In the genomic region with DNA sequence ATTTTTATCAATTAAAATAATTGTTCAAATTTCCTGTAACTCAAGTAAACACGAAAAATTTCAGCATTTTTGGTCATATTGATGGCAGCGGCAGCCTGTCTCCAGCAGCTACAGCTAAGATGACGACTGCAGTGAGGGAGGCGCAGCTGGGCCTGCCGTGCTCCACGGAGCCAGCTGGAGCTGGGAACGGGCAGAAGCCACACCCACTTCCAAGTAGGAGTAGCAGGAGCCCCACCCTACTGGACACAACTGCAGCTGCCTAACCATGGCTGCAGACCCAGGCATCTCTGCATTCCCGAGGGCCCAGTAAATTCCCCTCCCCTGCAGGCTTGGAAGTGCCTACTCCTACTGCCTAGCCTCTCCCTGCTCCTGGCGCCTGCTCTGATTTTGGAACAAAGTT, we compare ENCODE assay signal across 26 cellular contexts.
DNase-seq lines count a peak whose midpoint lies in the region; ATAC-seq and TF ChIP-seq lines count a peak whose summit lies in the region.
"Had no signal": no experiment of that assay in that cellular context is flagged by ENCODE, and none has a peak within 500 bp of the region (broad histone marks: within the 10 kb centered on the region; RNA-seq: fewer than 3 reads in every experiment).

No MANE protein-coding gene starts in this region.

- no peak overlapping the region for H3K4me3 Mint-ChIP-seq in naive thymus-derived CD8-positive, alpha-beta T cell
- H3K4me3 Mint-ChIP-seq: activated T-cell treated with anti-CD3 and anti-CD28 coated beads, Interleukin-2, amount 50 U/mL, for 24 hours; CD4-positive, alpha-beta memory T cell; naive B cell had no signal

- H3K27me3 Mint-ChIP-seq in naive thymus-derived CD8-positive, alpha-beta T cell: no peaks in the 10 kb centered on the region
- H3K27me3 Mint-ChIP-seq: activated T-cell treated with anti-CD3 and anti-CD28 coated beads, Interleukin-2, amount 50 U/mL, for 24 hours; CD4-positive, alpha-beta memory T cell; naive B cell had no signal

- no peaks in the 10 kb centered on the region for H3K79me2 ChIP-seq in osteoblast (ENCODE audit: insufficient read depth, low read length)

- H3K27ac ChIP-seq in osteoblast (ENCODE audit: low read depth, low read length): no peak overlapping the region
- H3K27ac ChIP-seq: adrenal gland, brain microvascular endothelial cell had no signal

- peaks cover 2% of the 10 kb centered on the region for H3K9me3 ChIP-seq in osteoblast (ENCODE audit: low read depth, low read length)

- H4K20me1 ChIP-seq in osteoblast (ENCODE audit: insufficient read depth, low read length): no peaks in the 10 kb centered on the region

- H3K4me2 ChIP-seq in osteoblast (ENCODE audit: insufficient read depth, low read length): no peak overlapping the region

- ATAC-seq in naive thymus-derived CD8-positive, alpha-beta T cell: no peak

- H3K4me3 ChIP-seq in osteoblast (ENCODE audit: insufficient read depth, low read length): no peak overlapping the region
- H3K4me3 ChIP-seq: adrenal gland had no signal

- no peak overlapping the region for H3K27ac Mint-ChIP-seq in naive thymus-derived CD8-positive, alpha-beta T cell
- H3K27ac Mint-ChIP-seq: activated T-cell treated with anti-CD3 and anti-CD28 coated beads, Interleukin-2, amount 50 U/mL, for 24 hours; CD4-positive, alpha-beta memory T cell; naive B cell had no signal

- no peaks in the 10 kb centered on the region for H3K4me1 ChIP-seq in osteoblast (ENCODE audit: insufficient read depth, low read length)
- H3K4me1 ChIP-seq: adrenal gland had no signal

- in situ Hi-C loops in SK-MEL-5 (cut with HindIII; ENCODE audit: low pct_unique_long_range_greater_than_20kb, low sequenced_read_pairs): no loop called here

- no peak overlapping the region for H2AFZ ChIP-seq in osteoblast (ENCODE audit: low read length)

- H3K36me3 Mint-ChIP-seq in naive thymus-derived CD8-positive, alpha-beta T cell: no peaks in the 10 kb centered on the region
- H3K36me3 Mint-ChIP-seq: CD4-positive, alpha-beta memory T cell; naive B cell had no signal

- no peaks in the 10 kb centered on the region for H3K36me3 ChIP-seq in osteoblast (ENCODE audit: insufficient read depth, low read length)
- H3K36me3 ChIP-seq: adrenal gland, brain microvascular endothelial cell had no signal

- DNase-seq in NCI-H748 (lab: John Stamatoyannopoulos, UW; ENCODE audit: unreplicated experiment) (peak; percentile 53), NCI-H748 treated with DMSO at 0.1 percent for 48 hours (lab: John Stamatoyannopoulos, UW) (no peak), SK-MEL-5 (ENCODE audit: low read depth, low spot score) (peak; percentile 50), iPS-NIHi7 (ENCODE audit: extremely low spot score) (peak; percentile 61), osteoblast (ENCODE audit: insufficient read length, low spot score, missing footprints) (peak; percentile 31), mucosa of gallbladder (ENCODE audit: low spot score) (no peak), HPDE6-E6E7 (ENCODE audit: extremely low spot score) (no peak)
- DNase-seq in naive thymus-derived CD8-positive, alpha-beta T cell: no peak
- DNase-seq: 8988T; activated CD4-positive, CD25-positive, alpha-beta regulatory T cell treated with anti-CD3 and anti-CD28 coated beads, Interleukin-2, amount 50 U/mL, for 72 hours; activated T-cell treated with anti-CD3 and anti-CD28 coated beads, Interleukin-2, amount 50 U/mL, for 24 hours; adrenal gland; brain microvascular endothelial cell; DMS153; effector CD4-positive, alpha-beta T cell; foreskin fibroblast; Karpas-422; kidney; naive B cell; NCI-H1694; NCI-H774; retina; Right ventricle myocardium superior; substantia nigra; T-helper 1 cell had no signal

- H3K27me3 ChIP-seq in osteoblast (ENCODE audit: insufficient read depth, low read length): no peaks in the 10 kb centered on the region
- H3K27me3 ChIP-seq: adrenal gland, brain microvascular endothelial cell had no signal

- peaks cover 0 to 12% (median 2%) of the 10 kb centered on the region in 9 donors for H3K9me3 Mint-ChIP-seq in naive thymus-derived CD8-positive, alpha-beta T cell

- no peak for TF ChIP-seq CTCF in osteoblast (IDR thresholded peaks at IDR 0.05; ENCODE audit: extremely low read depth, low read depth, low read length)

- no peaks in the 10 kb centered on the region for H3K4me1 Mint-ChIP-seq in naive thymus-derived CD8-positive, alpha-beta T cell
- H3K4me1 Mint-ChIP-seq: CD4-positive, alpha-beta memory T cell; naive B cell had no signal

- POLR2A ChIA-PET in naive thymus-derived CD8-positive, alpha-beta T cell (lab: Charles Lee): no interaction called here

Comparison
In these comparisons a context has a peak if more than half of its experiments do, and no peak if none do; other contexts are left out.
1. DNase-seq: peak in NCI-H748 (single experiment), SK-MEL-5 (single experiment), iPS-NIHi7 (single experiment) and osteoblast (single experiment); none in NCI-H748 treated with DMSO at 0.1 percent for 48 hours (single experiment), naive thymus-derived CD8-positive, alpha-beta T cell (0 of 10), mucosa of gallbladder (single experiment) and HPDE6-E6E7 (single experiment).